Comparison of ENCODE assay signal across 1 cellular context in genomic region chr1:10703702-10704101, GRCh38.
A peak's percentile ranks its signal among the peaks of the same experiment; 100 is the strongest.
TF ChIP-seq lines count a peak whose summit lies in the region.

No MANE protein-coding gene starts in this region.

TF ChIP-seq in HepG2, 621 proteins besides CTCF, POLR2A, EP300 and RAD21 (continued from another document):
- TF ChIP-seq ZBTB40 (IDR thresholded peaks at IDR 0.05): peak; percentile 86
- TF ChIP-seq ZBTB40 (CRISPR knock-in tag; IDR thresholded peaks at IDR 0.05): peak; percentile 99
- no peak for TF ChIP-seq ZNF720 (CRISPR knock-in tag; IDR thresholded peaks at IDR 0.05)
- TF ChIP-seq DMTF1 (CRISPR knock-in tag; IDR thresholded peaks at IDR 0.05): no peak
- no peak for TF ChIP-seq ZNF276 (CRISPR knock-in tag; IDR thresholded peaks at IDR 0.05; ENCODE audit: low read depth)
- no peak for TF ChIP-seq ZNF160 (CRISPR knock-in tag; IDR thresholded peaks at IDR 0.05)
- no peak for TF ChIP-seq U2AF2 (IDR thresholded peaks at IDR 0.05; ENCODE audit: low read depth, low read length)
